8 cellular contexts compared by ENCODE assay signal in the genomic region with DNA sequence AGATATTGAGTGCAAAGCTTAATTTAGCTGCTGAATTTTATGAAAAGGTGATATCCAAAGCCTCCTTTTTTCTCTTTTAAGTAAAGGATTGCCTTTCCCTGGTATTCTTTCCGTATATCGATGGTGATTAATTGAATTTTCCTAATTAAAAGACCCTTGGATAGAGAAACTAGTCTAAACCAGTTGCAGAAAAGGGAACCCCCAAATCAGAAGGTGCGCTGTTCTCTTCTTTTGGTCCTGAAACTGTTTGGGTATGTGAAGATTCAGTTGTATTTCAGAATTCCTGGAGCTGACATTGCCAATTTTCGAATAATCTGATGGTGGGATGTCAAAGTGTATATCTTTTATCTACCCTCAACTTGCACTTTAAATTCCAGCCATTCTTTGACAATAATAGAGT. TPM values are rescaled to one million over a fixed set of nuclear protein-coding genes. Genes with fewer than 3 reads are reported as not detected.
DNase-seq lines count a peak whose midpoint lies in the region; ATAC-seq and TF ChIP-seq lines count a peak whose summit lies in the region.

No MANE protein-coding gene starts in this region.

- H3K4me1 Mint-ChIP-seq in activated T-cell treated with anti-CD3 and anti-CD28 coated beads, Interleukin-2, amount 50 U/mL, for 4 hours (ENCODE audit: low read depth): peaks cover 40% of the 10 kb centered on the region
- H3K4me1 Mint-ChIP-seq in activated naive CD8-positive, alpha-beta T cell (ENCODE audit: low read depth): peaks cover 43% of the 10 kb centered on the region

- WGBS in testis, 2 donors: 35 to 37% methylated on average over 4 of the region's 4 CpGs

- no peak for ATAC-seq in activated T-cell treated with anti-CD3 and anti-CD28 coated beads, Interleukin-2, amount 50 U/mL, for 4 hours
- ATAC-seq in GM18517 (IDR thresholded peaks at IDR 0.05; ENCODE audit: unreplicated experiment): no peak

- no peaks in the 10 kb centered on the region for H3K36me3 Mint-ChIP-seq in activated T-cell treated with anti-CD3 and anti-CD28 coated beads, Interleukin-2, amount 50 U/mL, for 4 hours (ENCODE audit: insufficient read depth)
- no peaks in the 10 kb centered on the region for H3K36me3 Mint-ChIP-seq in activated naive CD8-positive, alpha-beta T cell

- TF ChIP-seq POLR2A in testis (IDR thresholded peaks at IDR 0.05): no peak

- H3K4me1 ChIP-seq in testis: peaks cover 10% of the 10 kb centered on the region

- H3K27me3 ChIP-seq in testis: no peaks in the 10 kb centered on the region

- TF ChIP-seq CTCF in testis (IDR thresholded peaks at IDR 0.05): no peak

- H3K4me3 Mint-ChIP-seq in activated T-cell treated with anti-CD3 and anti-CD28 coated beads, Interleukin-2, amount 50 U/mL, for 4 hours: peak overlapping the region; percentile 86
- H3K4me3 Mint-ChIP-seq in activated naive CD8-positive, alpha-beta T cell: peak overlapping the region; percentile 81

- no peaks in the 10 kb centered on the region for H3K9me3 Mint-ChIP-seq in activated T-cell treated with anti-CD3 and anti-CD28 coated beads, Interleukin-2, amount 50 U/mL, for 4 hours
- H3K9me3 Mint-ChIP-seq in activated naive CD8-positive, alpha-beta T cell (ENCODE audit: low read depth): no peaks in the 10 kb centered on the region

- H3K27ac Mint-ChIP-seq in activated naive CD8-positive, alpha-beta T cell: no peak overlapping the region

- intact Hi-C loops in testis (cut with DNase I; ENCODE audit: low total_unique reads): no loop called here

- no peaks in the 10 kb centered on the region for H3K36me3 ChIP-seq in testis (ENCODE audit: low read depth, missing control alignments)

- peak overlapping the region in 1 of 2 donors; percentile 95 for H3K27ac ChIP-seq in testis

- no peaks in the 10 kb centered on the region for H3K9me3 ChIP-seq in testis

- H3K27me3 Mint-ChIP-seq in activated T-cell treated with anti-CD3 and anti-CD28 coated beads, Interleukin-2, amount 50 U/mL, for 4 hours (ENCODE audit: low read depth): no peaks in the 10 kb centered on the region
- no peaks in the 10 kb centered on the region for H3K27me3 Mint-ChIP-seq in activated naive CD8-positive, alpha-beta T cell

- H3K4me3 ChIP-seq in testis: peak overlapping the region; percentile 86 to 88

- DNase-seq in activated T-cell treated with anti-CD3 and anti-CD28 coated beads, Interleukin-2, amount 50 U/mL, for 4 hours: no peak
- DNase-seq in activated T-cell treated with anti-CD3 and anti-CD28 coated beads for 4 hours (no peak), iris pigment epithelial cell (ENCODE audit: low read depth) (peak; percentile 13), testis (no peak), NCI-H2196 treated with DMSO at 0.1 percent for 48 hours (lab: John Stamatoyannopoulos, UW; ENCODE audit: unreplicated experiment) (no peak)
- DNase-seq in activated CD8-positive, alpha-beta memory T cell treated with anti-CD3 and anti-CD28 coated beads for 24 hours: no peak

RNA-seq across cellular contexts. Expression of a gene that starts 1.9 kb away (rescaled TPM):
- total RNA-seq in activated T-cell treated with anti-CD3 and anti-CD28 coated beads, Interleukin-2, amount 50 U/mL, for 4 hours: 10 to 100 TPM; 26.2 to 30.7 (median 28.4) TPM
- 10 to 100 TPM; 25.4 to 26.5 TPM for total RNA-seq in testis
- polyA plus RNA-seq in testis (ENCODE audit: insufficient read depth, low read depth, low replicate concordance): 14.2 TPM

RNA-seq across cellular contexts. Expression of a gene that starts 23.7 kb away (rescaled TPM):
- total RNA-seq in activated T-cell treated with anti-CD3 and anti-CD28 coated beads, Interleukin-2, amount 50 U/mL, for 4 hours: not detected
- 10 to 100 TPM; 15.7 to 70.8 TPM for total RNA-seq in testis
- 66.6 TPM for polyA plus RNA-seq in testis (ENCODE audit: insufficient read depth, low read depth, low replicate concordance)

Comparison
In these comparisons a context has a peak if more than half of its experiments do, and no peak if none do; other contexts are left out.
1. RNA of a gene that starts 23.7 kb away (total RNA-seq): 15.7 to 70.8 TPM in testis; not detected in activated T-cell treated with anti-CD3 and anti-CD28 coated beads, Interleukin-2, amount 50 U/mL, for 4 hours; every median in the first group is over 10 times any median in the second.